22 cellular contexts compared by ENCODE assay signal in the genomic region with DNA sequence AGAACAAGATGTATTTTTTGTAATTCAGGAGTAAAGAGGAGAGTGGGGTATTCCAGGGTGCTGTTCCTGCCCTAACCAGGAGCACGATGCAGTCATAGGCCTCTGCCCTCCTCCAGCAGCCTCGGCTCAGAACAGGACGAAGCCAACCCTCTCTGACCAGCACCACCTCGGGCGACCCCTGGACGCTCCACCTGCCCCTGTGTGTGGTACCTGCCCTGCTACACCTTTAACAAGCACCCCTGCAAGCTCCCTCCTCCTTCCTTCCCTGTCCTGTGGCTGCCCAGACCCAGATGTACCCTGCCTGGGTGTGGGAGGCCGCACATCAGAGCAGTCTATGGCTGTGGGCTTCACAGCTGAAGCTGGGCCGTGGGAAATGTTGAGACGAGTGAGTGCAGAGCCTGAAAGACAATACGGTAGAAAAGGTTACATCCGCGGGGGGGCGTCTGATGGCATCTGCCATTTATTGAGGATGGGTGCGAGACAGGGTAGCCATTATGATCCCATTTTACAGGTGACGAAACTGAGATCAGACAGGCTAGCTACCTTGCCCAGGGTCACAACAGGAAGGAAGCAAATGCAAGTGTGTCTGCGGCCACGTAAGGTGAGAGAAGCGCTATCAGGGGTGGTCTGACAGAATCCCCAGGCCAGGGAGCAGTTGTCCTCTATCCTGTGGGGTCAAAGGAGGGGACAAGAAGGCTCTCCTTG. TPM values are rescaled to one million over a fixed set of nuclear protein-coding genes. Genes with fewer than 3 reads are reported as not detected.
A peak's percentile ranks its signal among the peaks of the same experiment; 100 is the strongest.
DNase-seq lines count a peak whose midpoint lies in the region; ATAC-seq and TF ChIP-seq lines count a peak whose summit lies in the region.
"Had no signal": no experiment of that assay in that cellular context is flagged by ENCODE, and none has a peak within 500 bp of the region (broad histone marks: within the 10 kb centered on the region; RNA-seq: fewer than 3 reads in every experiment).

No MANE protein-coding gene starts in this region.

- no peaks in the 10 kb centered on the region for H3K4me1 Mint-ChIP-seq in activated CD4-positive, alpha-beta T cell treated with anti-CD3 and anti-CD28 coated beads, Interleukin-2, amount 10 ng/mL, durations not matched to agents 24 days and 14 days
- peaks cover 2% of the 10 kb centered on the region for H3K4me1 Mint-ChIP-seq in activated CD4-positive, alpha-beta T cell treated with anti-CD3 and anti-CD28 coated beads, Interleukin-2, amount 10 ng/mL, durations not matched to agents 7 days and 5 days
- peaks cover 68% of the 10 kb centered on the region for H3K4me1 Mint-ChIP-seq in osteocyte (ENCODE audit: unreplicated experiment)
- H3K4me1 Mint-ChIP-seq in mesothelial cell of epicardium: peaks cover 17% of the 10 kb centered on the region

- intact Hi-C loops in activated CD4-positive, alpha-beta T cell treated with anti-CD3 and anti-CD28 coated beads, Interleukin-2, amount 10 ng/mL, durations not matched to agents 24 days and 14 days (cut with micrococcal nuclease): loop anchor here (10.0 kb wide), 1 partner anchor 161 kb away; no protein-coding TSS in a partner anchor
- intact Hi-C loops in left lung (cut with DNase I) (no loop called here), uterus (cut with DNase I; ENCODE audit: low total_unique reads) (no loop called here)

- no peaks in the 10 kb centered on the region for H3K36me3 Mint-ChIP-seq in activated CD4-positive, alpha-beta T cell treated with anti-CD3 and anti-CD28 coated beads, Interleukin-2, amount 10 ng/mL, durations not matched to agents 24 days and 14 days (ENCODE audit: low read depth)
- no peaks in the 10 kb centered on the region for H3K36me3 Mint-ChIP-seq in activated CD4-positive, alpha-beta T cell treated with anti-CD3 and anti-CD28 coated beads, Interleukin-2, amount 10 ng/mL, durations not matched to agents 7 days and 5 days (ENCODE audit: low read depth)
- H3K36me3 Mint-ChIP-seq in osteocyte (ENCODE audit: unreplicated experiment): no peaks in the 10 kb centered on the region
- no peaks in the 10 kb centered on the region for H3K36me3 Mint-ChIP-seq in mesothelial cell of epicardium

- DNase-seq in activated CD4-positive, alpha-beta T cell treated with anti-CD3 and anti-CD28 coated beads, Interleukin-2, amount 10 ng/mL, durations not matched to agents 24 days and 14 days: peak; percentile 34
- DNase-seq in activated CD4-positive, alpha-beta T cell treated with anti-CD3 and anti-CD28 coated beads, Interleukin-2, amount 10 ng/mL, durations not matched to agents 7 days and 5 days: no peak
- peak in 1 of 2 donors; percentile 65 for DNase-seq in left lung
- DNase-seq in osteocyte (ENCODE audit: extremely low spot score, unreplicated experiment): no peak
- DNase-seq in uterus: no peak
- DNase-seq in AG08395 (ENCODE audit: low spot score): no peak
- no peak for DNase-seq in DMS153 treated with DMSO at 0.1 percent for 48 hours (lab: John Stamatoyannopoulos, UW; ENCODE audit: unreplicated experiment)
- no peak for DNase-seq in mesothelial cell of epicardium (ENCODE audit: low spot score in 2 of 2, unreplicated experiment in 2 of 2)
- DNase-seq: activated CD4-positive, alpha-beta T cell treated with anti-CD3 and anti-CD28 coated beads, Interleukin-2, amount 50 U/mL, for 1 hour; amygdala; C1 segment of cervical spinal cord; foreskin keratinocyte; GF-D8; left colon; NCI-H1048; NCI-H2081 treated with DMSO at 0.1 percent for 48 hours; NCI-H510A; stimulated activated CD4-positive, alpha-beta T cell treated with anti-CD3 and anti-CD28 coated beads, Interleukin-15, amount 100 ng/mL, for 24 hours; stimulated activated naive CD8-positive, alpha-beta T cell treated with anti-CD3 and anti-CD28 coated beads, Interleukin-15, Interleukin-2, amounts not matched to agents 100 U/mL and 50 U/mL, for 24 hours; SW 1271 had no signal

- TF ChIP-seq POLR2A in uterus (IDR thresholded peaks at IDR 0.05): no peak

- peaks cover 65% of the 10 kb centered on the region for H3K27me3 Mint-ChIP-seq in activated CD4-positive, alpha-beta T cell treated with anti-CD3 and anti-CD28 coated beads, Interleukin-2, amount 10 ng/mL, durations not matched to agents 24 days and 14 days
- peaks cover 66% of the 10 kb centered on the region for H3K27me3 Mint-ChIP-seq in activated CD4-positive, alpha-beta T cell treated with anti-CD3 and anti-CD28 coated beads, Interleukin-2, amount 10 ng/mL, durations not matched to agents 7 days and 5 days
- H3K27me3 Mint-ChIP-seq in osteocyte (ENCODE audit: unreplicated experiment) (no peaks in the 10 kb centered on the region), mesothelial cell of epicardium (ENCODE audit: low read depth) (peaks cover 14% of the 10 kb centered on the region)

- no peaks in the 10 kb centered on the region for H3K9me3 Mint-ChIP-seq in activated CD4-positive, alpha-beta T cell treated with anti-CD3 and anti-CD28 coated beads, Interleukin-2, amount 10 ng/mL, durations not matched to agents 24 days and 14 days
- H3K9me3 Mint-ChIP-seq in activated CD4-positive, alpha-beta T cell treated with anti-CD3 and anti-CD28 coated beads, Interleukin-2, amount 10 ng/mL, durations not matched to agents 7 days and 5 days: no peaks in the 10 kb centered on the region
- H3K9me3 Mint-ChIP-seq in osteocyte (ENCODE audit: unreplicated experiment) (no peaks in the 10 kb centered on the region), mesothelial cell of epicardium (no peaks in the 10 kb centered on the region)

- H3K27me3 ChIP-seq in left lung: no peaks in the 10 kb centered on the region
- no peaks in the 10 kb centered on the region for H3K27me3 ChIP-seq in uterus
- H3K27me3 ChIP-seq: foreskin keratinocyte had no signal

- CTCF ChIA-PET in activated CD4-positive, alpha-beta T cell treated with anti-CD3 and anti-CD28 coated beads, Interleukin-2, amount 10 ng/mL, durations not matched to agents 7 days and 5 days (lab: Charles Lee): no interaction called here

- H3K36me3 ChIP-seq in left lung (no peaks in the 10 kb centered on the region), uterus (no peaks in the 10 kb centered on the region)

- H3K9me3 ChIP-seq in left lung: no peaks in the 10 kb centered on the region
- no peaks in the 10 kb centered on the region for H3K9me3 ChIP-seq in uterus

- H3K27ac ChIP-seq in left lung (peak overlapping the region; percentile 51 to 84), uterus (peak overlapping the region; percentile 34 to 89)
- H3K27ac ChIP-seq: 22Rv1, foreskin keratinocyte had no signal

- TF ChIP-seq CTCF in left lung (IDR thresholded peaks at IDR 0.05): no peak
- TF ChIP-seq CTCF in osteocyte (IDR thresholded peaks at IDR 0.05): no peak
- TF ChIP-seq CTCF in uterus (IDR thresholded peaks at IDR 0.05): no peak
- no peak for TF ChIP-seq CTCF in mesothelial cell of epicardium (IDR thresholded peaks at IDR 0.05; ENCODE audit: unreplicated experiment)

- POLR2A ChIA-PET in activated CD4-positive, alpha-beta T cell treated with anti-CD3 and anti-CD28 coated beads, Interleukin-2, amount 10 ng/mL, durations not matched to agents 7 days and 5 days (lab: Charles Lee): no interaction called here

- no peak overlapping the region for H3K27ac Mint-ChIP-seq in activated CD4-positive, alpha-beta T cell treated with anti-CD3 and anti-CD28 coated beads, Interleukin-2, amount 10 ng/mL, durations not matched to agents 24 days and 14 days
- no peak overlapping the region for H3K27ac Mint-ChIP-seq in activated CD4-positive, alpha-beta T cell treated with anti-CD3 and anti-CD28 coated beads, Interleukin-2, amount 10 ng/mL, durations not matched to agents 7 days and 5 days
- peak overlapping the region; percentile 81 for H3K27ac Mint-ChIP-seq in osteocyte (ENCODE audit: unreplicated experiment)
- no peak overlapping the region for H3K27ac Mint-ChIP-seq in mesothelial cell of epicardium

- H3K4me1 ChIP-seq in left lung (peaks cover 0 to 72% of the 10 kb centered on the region in 2 donors), uterus (no peaks in the 10 kb centered on the region)

- peak overlapping the region in 1 of 2 donors; percentile 35 for H3K4me3 ChIP-seq in left lung
- H3K4me3 ChIP-seq in uterus: no peak overlapping the region
- H3K4me3 ChIP-seq: GM12878 had no signal

- ATAC-seq in left lung: no peak
- ATAC-seq: foreskin keratinocyte; GM12878; left colon; stimulated activated naive CD8-positive, alpha-beta T cell treated with anti-CD3 and anti-CD28 coated beads, Interleukin-15, Interleukin-2, amounts not matched to agents 100 U/mL and 50 U/mL, for 24 hours had no signal

- no peak overlapping the region for H3K4me3 Mint-ChIP-seq in activated CD4-positive, alpha-beta T cell treated with anti-CD3 and anti-CD28 coated beads, Interleukin-2, amount 10 ng/mL, durations not matched to agents 24 days and 14 days
- no peak overlapping the region for H3K4me3 Mint-ChIP-seq in activated CD4-positive, alpha-beta T cell treated with anti-CD3 and anti-CD28 coated beads, Interleukin-2, amount 10 ng/mL, durations not matched to agents 7 days and 5 days
- no peak overlapping the region for H3K4me3 Mint-ChIP-seq in osteocyte (ENCODE audit: unreplicated experiment)
- H3K4me3 Mint-ChIP-seq in mesothelial cell of epicardium: no peak overlapping the region

RNA-seq across cellular contexts. Expression of gene ERG, which starts 4.6 kb away (rescaled TPM):
- 0.12 and 0.14 TPM in 2 replicates for total RNA-seq in activated CD4-positive, alpha-beta T cell treated with anti-CD3 and anti-CD28 coated beads, Interleukin-2, amount 10 ng/mL, durations not matched to agents 24 days and 14 days
- total RNA-seq in activated CD4-positive, alpha-beta T cell treated with anti-CD3 and anti-CD28 coated beads, Interleukin-2, amount 10 ng/mL, durations not matched to agents 7 days and 5 days: not detected
- total RNA-seq in left lung (10 to 100 TPM; 21.7 to 27.6 TPM), osteocyte (11.0 and 11.5 TPM in 2 replicates), uterus (10 to 100 TPM; 10.4 to 78.6 (median 31.1) TPM), mesothelial cell of epicardium (2.5 to 3.1 TPM (median 3.0 TPM) in 3 replicates)
- total RNA-seq: GM12878 had no signal
